In genomic region chr5:97531549-97531948, GRCh38 we compare ENCODE assay signal across 1 cellular context.
TF ChIP-seq lines count a peak whose summit lies in the region.

No MANE protein-coding gene starts in this region.

TF ChIP-seq in HepG2, 621 proteins besides CTCF, POLR2A, EP300 and RAD21 (continued from another document):
- TF ChIP-seq ZNF280D (CRISPR knock-in tag; IDR thresholded peaks at IDR 0.05) (no peak), ZNF75D (CRISPR knock-in tag; IDR thresholded peaks at IDR 0.05; ENCODE audit: borderline replicate concordance) (no peak), ZNF12 (CRISPR knock-in tag; IDR thresholded peaks at IDR 0.05) (no peak), ELF3 (CRISPR knock-in tag; IDR thresholded peaks at IDR 0.05) (no peak), BORCS8-MEF2B (CRISPR knock-in tag; IDR thresholded peaks at IDR 0.05) (no peak)
